1 cellular context compared by ENCODE assay signal in the genomic region with DNA sequence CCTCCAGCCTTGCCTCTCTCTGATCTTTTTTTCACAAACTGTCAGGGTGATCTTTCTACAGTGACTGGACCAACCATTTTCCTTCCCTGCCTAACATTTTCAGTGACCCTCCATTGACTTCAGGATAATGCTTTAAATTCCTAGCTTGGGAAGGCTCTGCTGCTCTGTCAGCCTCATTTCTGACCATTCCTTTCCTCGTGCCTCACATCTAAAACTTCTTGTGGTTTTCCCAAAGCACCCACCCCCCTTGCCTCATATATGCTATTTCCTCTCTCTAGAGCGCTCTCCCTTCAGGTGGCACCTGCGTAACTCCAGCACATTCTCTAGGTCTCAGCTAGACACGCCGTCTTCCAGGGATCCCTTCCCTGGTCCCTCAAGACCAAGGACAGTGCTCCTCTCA.
TF ChIP-seq lines count a peak whose summit lies in the region.

No MANE protein-coding gene starts in this region.

TF ChIP-seq in HepG2, 621 proteins besides CTCF, POLR2A, EP300 and RAD21:
- no peak for TF ChIP-seq MED13 (CRISPR knock-in tag; IDR thresholded peaks at IDR 0.05)
- no peak for TF ChIP-seq DR1 (CRISPR knock-in tag; IDR thresholded peaks at IDR 0.05)
- TF ChIP-seq ZSCAN20 (CRISPR knock-in tag; IDR thresholded peaks at IDR 0.05; ENCODE audit: borderline replicate concordance), result no peak
- TF ChIP-seq SP140L (CRISPR knock-in tag; IDR thresholded peaks at IDR 0.05; ENCODE audit: borderline replicate concordance), result no peak
- TF ChIP-seq PTBP1 (IDR thresholded peaks at IDR 0.05; ENCODE audit: low read depth, low read length, poor library complexity, severe bottlenecking), result no peak
- TF ChIP-seq ZNF292 (CRISPR knock-in tag; IDR thresholded peaks at IDR 0.05; ENCODE audit: borderline replicate concordance, low read depth), result no peak
- TF ChIP-seq, protein P1, sequence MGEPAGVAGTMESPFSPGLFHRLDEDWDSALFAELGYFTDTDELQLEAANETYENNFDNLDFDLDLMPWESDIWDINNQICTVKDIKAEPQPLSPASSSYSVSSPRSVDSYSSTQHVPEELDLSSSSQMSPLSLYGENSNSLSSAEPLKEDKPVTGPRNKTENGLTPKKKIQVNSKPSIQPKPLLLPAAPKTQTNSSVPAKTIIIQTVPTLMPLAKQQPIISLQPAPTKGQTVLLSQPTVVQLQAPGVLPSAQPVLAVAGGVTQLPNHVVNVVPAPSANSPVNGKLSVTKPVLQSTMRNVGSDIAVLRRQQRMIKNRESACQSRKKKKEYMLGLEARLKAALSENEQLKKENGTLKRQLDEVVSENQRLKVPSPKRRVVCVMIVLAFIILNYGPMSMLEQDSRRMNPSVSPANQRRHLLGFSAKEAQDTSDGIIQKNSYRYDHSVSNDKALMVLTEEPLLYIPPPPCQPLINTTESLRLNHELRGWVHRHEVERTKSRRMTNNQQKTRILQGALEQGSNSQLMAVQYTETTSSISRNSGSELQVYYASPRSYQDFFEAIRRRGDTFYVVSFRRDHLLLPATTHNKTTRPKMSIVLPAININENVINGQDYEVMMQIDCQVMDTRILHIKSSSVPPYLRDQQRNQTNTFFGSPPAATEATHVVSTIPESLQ (CRISPR knock-in tag; conservative IDR thresholded peaks at IDR 0.05), result no peak
- TF ChIP-seq RFX1 (IDR thresholded peaks at IDR 0.05), result no peak
- TF ChIP-seq, protein P2, sequence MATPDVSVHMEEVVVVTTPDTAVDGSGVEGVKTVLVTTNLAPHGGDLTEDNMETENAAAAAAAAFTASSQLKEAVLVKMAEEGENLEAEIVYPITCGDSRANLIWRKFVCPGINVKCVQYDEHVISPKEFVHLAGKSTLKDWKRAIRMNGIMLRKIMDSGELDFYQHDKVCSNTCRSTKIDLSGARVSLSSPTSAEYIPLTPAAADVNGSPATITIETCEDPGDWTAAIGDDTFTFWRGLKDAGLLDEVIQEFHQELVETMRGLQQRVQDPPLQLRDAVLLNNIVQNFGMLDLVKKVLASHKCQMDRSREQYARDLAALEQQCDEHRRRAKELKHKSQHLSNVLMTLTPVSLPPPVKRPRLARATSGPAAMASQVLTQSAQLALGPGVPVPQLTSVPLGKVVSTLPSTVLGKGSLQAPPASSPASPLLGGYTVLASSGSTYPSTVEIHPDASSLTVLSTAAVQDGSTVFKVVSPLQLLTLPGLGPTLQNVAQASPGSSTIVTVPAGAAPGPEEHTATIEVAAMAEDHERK (CRISPR knock-in tag; IDR thresholded peaks at IDR 0.05; ENCODE audit: low read depth), result no peak
- TF ChIP-seq ZNF282 (IDR thresholded peaks at IDR 0.05; ENCODE audit: partially characterized antibody), result no peak
- no peak for TF ChIP-seq ATF7-NPFF (CRISPR knock-in tag; IDR thresholded peaks at IDR 0.05; ENCODE audit: low read depth)
- TF ChIP-seq EZH2 (conservative IDR thresholded peaks at IDR 0.05; ENCODE audit: low read depth, low read length), result no peak
- TF ChIP-seq, protein P3, sequence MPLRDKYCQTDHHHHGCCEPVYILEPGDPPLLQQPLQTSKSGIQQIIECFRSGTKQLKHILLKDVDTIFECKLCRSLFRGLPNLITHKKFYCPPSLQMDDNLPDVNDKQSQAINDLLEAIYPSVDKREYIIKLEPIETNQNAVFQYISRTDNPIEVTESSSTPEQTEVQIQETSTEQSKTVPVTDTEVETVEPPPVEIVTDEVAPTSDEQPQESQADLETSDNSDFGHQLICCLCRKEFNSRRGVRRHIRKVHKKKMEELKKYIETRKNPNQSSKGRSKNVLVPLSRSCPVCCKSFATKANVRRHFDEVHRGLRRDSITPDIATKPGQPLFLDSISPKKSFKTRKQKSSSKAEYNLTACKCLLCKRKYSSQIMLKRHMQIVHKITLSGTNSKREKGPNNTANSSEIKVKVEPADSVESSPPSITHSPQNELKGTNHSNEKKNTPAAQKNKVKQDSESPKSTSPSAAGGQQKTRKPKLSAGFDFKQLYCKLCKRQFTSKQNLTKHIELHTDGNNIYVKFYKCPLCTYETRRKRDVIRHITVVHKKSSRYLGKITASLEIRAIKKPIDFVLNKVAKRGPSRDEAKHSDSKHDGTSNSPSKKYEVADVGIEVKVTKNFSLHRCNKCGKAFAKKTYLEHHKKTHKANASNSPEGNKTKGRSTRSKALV (CRISPR knock-in tag; IDR thresholded peaks at IDR 0.05), result no peak
- TF ChIP-seq NRL (CRISPR knock-in tag; IDR thresholded peaks at IDR 0.05; ENCODE audit: borderline replicate concordance), result no peak
- TF ChIP-seq, protein P4, sequence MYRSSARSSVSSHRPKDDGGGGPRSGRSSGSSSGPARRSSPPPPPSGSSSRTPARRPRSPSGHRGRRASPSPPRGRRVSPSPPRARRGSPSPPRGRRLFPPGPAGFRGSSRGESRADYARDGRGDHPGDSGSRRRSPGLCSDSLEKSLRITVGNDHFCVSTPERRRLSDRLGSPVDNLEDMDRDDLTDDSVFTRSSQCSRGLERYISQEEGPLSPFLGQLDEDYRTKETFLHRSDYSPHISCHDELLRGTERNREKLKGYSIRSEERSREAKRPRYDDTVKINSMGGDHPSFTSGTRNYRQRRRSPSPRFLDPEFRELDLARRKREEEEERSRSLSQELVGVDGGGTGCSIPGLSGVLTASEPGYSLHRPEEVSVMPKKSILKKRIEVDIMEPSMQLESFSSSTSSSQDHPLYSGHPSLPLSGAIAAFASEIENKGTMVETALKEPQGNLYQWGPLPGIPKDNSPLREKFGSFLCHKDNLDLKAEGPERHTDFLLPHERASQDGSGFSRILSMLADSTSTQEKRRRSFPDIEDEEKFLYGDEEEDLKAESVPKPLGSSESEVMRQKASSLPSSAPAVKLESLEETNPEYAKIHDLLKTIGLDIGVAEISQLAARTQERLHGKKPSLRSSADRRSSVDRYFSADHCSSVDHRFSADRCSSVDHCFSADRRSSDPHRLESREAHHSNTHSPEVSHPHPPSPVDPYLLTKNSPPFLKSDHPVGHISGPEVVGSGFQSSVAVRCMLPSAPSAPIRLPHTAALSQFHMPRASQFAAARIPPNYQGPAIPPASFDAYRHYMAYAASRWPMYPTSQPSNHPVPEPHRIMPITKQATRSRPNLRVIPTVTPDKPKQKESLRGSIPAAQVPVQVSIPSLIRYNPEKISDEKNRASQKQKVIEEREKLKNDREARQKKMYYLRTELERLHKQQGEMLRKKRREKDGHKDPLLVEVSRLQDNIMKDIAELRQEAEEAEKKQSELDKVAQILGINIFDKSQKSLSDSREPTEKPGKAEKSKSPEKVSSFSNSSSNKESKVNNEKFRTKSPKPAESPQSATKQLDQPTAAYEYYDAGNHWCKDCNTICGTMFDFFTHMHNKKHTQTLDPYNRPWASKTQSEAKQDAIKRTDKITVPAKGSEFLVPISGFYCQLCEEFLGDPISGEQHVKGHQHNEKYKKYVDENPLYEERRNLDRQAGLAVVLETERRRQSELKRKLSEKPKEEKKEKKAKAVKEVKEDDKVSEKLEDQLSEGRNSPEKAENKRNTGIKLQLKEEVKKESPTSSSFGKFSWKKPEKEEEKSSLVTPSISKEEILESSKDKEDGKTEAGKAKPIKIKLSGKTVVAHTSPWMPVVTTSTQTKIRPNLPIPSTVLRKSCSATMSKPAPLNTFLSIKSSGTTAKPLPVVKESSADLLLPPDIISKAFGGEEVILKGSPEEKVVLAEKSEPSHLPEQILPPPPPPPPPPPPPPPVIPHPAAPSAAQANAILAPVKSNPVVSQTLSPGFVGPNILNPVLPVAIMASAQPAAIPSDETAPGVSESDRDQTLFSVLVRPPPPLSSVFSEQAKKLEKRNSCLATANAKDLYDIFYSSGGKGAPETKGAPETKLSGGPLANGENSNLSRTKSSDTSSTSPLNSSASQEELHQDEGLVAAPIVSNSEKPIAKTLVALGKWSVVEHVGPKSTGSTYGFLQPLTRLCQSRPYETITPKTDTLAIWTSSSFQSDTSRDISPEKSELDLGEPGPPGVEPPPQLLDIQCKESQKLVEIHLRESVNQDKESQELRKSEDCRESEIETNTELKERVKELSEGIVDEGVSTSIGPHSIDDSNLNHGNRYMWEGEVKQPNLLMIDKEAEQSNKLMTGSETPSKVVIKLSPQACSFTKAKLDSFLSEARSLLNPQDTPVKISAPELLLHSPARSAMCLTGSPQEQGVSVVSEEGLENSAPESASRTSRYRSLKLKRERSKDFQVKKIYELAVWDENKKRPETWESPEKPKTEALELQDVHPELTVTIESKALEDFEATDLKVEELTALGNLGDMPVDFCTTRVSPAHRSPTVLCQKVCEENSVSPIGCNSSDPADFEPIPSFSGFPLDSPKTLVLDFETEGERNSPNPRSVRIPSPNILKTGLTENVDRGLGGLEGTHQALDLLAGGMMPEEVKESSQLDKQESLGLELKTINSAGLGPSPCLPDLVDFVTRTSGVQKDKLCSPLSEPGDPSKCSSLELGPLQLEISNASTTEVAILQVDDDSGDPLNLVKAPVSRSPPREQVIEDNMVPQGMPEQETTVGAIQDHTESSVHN (CRISPR knock-in tag; IDR thresholded peaks at IDR 0.05), result no peak
